Comparison of ENCODE assay signal across 8 cellular contexts in genomic region chr2:218284106-218284811, GRCh38. TPM values are rescaled to one million over a fixed set of nuclear protein-coding genes. Genes with fewer than 3 reads are reported as not detected.
DNase-seq lines count a peak whose midpoint lies in the region; ATAC-seq, FAIRE-seq and TF ChIP-seq lines count a peak whose summit lies in the region.

No MANE protein-coding gene starts in this region.

- peaks cover 62% of the 10 kb centered on the region for H3K4me1 Mint-ChIP-seq in activated CD4-positive, alpha-beta T cell treated with anti-CD3 and anti-CD28 coated beads, Interleukin-2, amount 10 ng/mL, durations not matched to agents 7 days and 5 days

- no peaks in the 10 kb centered on the region for H3K9me3 Mint-ChIP-seq in activated CD4-positive, alpha-beta T cell treated with anti-CD3 and anti-CD28 coated beads, Interleukin-2, amount 10 ng/mL, durations not matched to agents 7 days and 5 days

- peak overlapping the region; percentile 60 for H3K4me3 Mint-ChIP-seq in activated CD4-positive, alpha-beta T cell treated with anti-CD3 and anti-CD28 coated beads, Interleukin-2, amount 10 ng/mL, durations not matched to agents 7 days and 5 days

- peak; percentile 68 for DNase-seq in activated CD4-positive, alpha-beta T cell treated with anti-CD3 and anti-CD28 coated beads, Interleukin-2, amount 10 ng/mL, durations not matched to agents 7 days and 5 days
- DNase-seq in pancreas: peak in 5 of 6 donors; percentile 63 to 76 (median 69)
- no peak for DNase-seq in NCI-H1417 (lab: John Stamatoyannopoulos, UW)
- no peak for DNase-seq in NCI-H2171 (lab: John Stamatoyannopoulos, UW)

- no peak for TF ChIP-seq CTCF in pancreas (IDR thresholded peaks at IDR 0.05)

- H3K27ac Mint-ChIP-seq in activated CD4-positive, alpha-beta T cell treated with anti-CD3 and anti-CD28 coated beads, Interleukin-2, amount 10 ng/mL, durations not matched to agents 7 days and 5 days: peak overlapping the region; percentile 88

- H3K4me3 ChIP-seq in duodenal mucosa (ENCODE audit: low read depth in 1 of 2, low read length in 2 of 2): peak overlapping the region; percentile 54 to 57
- peak overlapping the region in 2 of 4 donors; percentile 8 to 19 for H3K4me3 ChIP-seq in pancreas

- H3K4me1 ChIP-seq in duodenal mucosa (ENCODE audit: control insufficient read depth in 1 of 2, insufficient read depth in 2 of 2, low read length in 2 of 2) (peaks cover 58 to 59% of the 10 kb centered on the region in 2 donors), pancreas (peaks cover 71 to 79% (median 76%) of the 10 kb centered on the region in 3 donors)

- H3K9ac ChIP-seq in duodenal mucosa (ENCODE audit: low read depth in 1 of 2, low read length in 2 of 2): peak overlapping the region; percentile 23 to 48

- H3K27ac ChIP-seq in duodenal mucosa (ENCODE audit: low read depth, low read length) (peak overlapping the region; percentile 61), pancreas (peak overlapping the region; percentile 88 to 100 (median 93))

- H3K27me3 Mint-ChIP-seq in activated CD4-positive, alpha-beta T cell treated with anti-CD3 and anti-CD28 coated beads, Interleukin-2, amount 10 ng/mL, durations not matched to agents 7 days and 5 days: no peaks in the 10 kb centered on the region

- POLR2A ChIA-PET in activated CD4-positive, alpha-beta T cell treated with anti-CD3 and anti-CD28 coated beads, Interleukin-2, amount 10 ng/mL, durations not matched to agents 7 days and 5 days (lab: Charles Lee): no interaction called here

- intact Hi-C loops in pancreas (cut with DNase I): no loop called here

- H3K36me3 ChIP-seq in duodenal mucosa (ENCODE audit: control insufficient read depth in 1 of 2, insufficient read depth in 2 of 2, low read length in 2 of 2): peaks cover 18 to 45% of the 10 kb centered on the region in 2 donors
- peaks cover 0 to 18% (median 9%) of the 10 kb centered on the region in 3 donors for H3K36me3 ChIP-seq in pancreas

- CTCF ChIA-PET in activated CD4-positive, alpha-beta T cell treated with anti-CD3 and anti-CD28 coated beads, Interleukin-2, amount 10 ng/mL, durations not matched to agents 7 days and 5 days (lab: Charles Lee): interaction anchor here (1.1 to 7.8 kb wide), 4 partner anchors 11 to 113 kb away, joined by 4 to 113 read pairs (median 8); partner anchors contain the start of genes AAMP, CATIP and PNKD

- H3K27me3 ChIP-seq in duodenal mucosa (ENCODE audit: control insufficient read depth in 1 of 2, insufficient read depth in 2 of 2, low read length in 2 of 2): no peaks in the 10 kb centered on the region
- H3K27me3 ChIP-seq in pancreas: no peaks in the 10 kb centered on the region

- H3K9me3 ChIP-seq in duodenal mucosa (ENCODE audit: control insufficient read depth in 1 of 2, low read length in 2 of 2) (no peaks in the 10 kb centered on the region), pancreas (no peaks in the 10 kb centered on the region)

- 34 to 38% methylated on average over 16 of the region's 16 CpGs for WGBS in pancreas, 2 donors

- peaks cover 45% of the 10 kb centered on the region for H3K36me3 Mint-ChIP-seq in activated CD4-positive, alpha-beta T cell treated with anti-CD3 and anti-CD28 coated beads, Interleukin-2, amount 10 ng/mL, durations not matched to agents 7 days and 5 days (ENCODE audit: low read depth)

- FAIRE-seq in pancreas (lab: Jason Lieb, UNC): no peak

- ATAC-seq in GM18498 (IDR thresholded peaks at IDR 0.05; ENCODE audit: unreplicated experiment) (peak; percentile 45), HG03103 (IDR thresholded peaks at IDR 0.05; ENCODE audit: low read depth, unreplicated experiment) (peak; percentile 42), pancreas (peak; percentile 7 to 34 (median 19)), GM19397 (IDR thresholded peaks at IDR 0.05; ENCODE audit: unreplicated experiment) (no peak)

RNA-seq across cellular contexts. Expression of gene TMBIM1, which starts 8.0 kb away (rescaled TPM):
- 100 to 1,000 TPM in 1 of 2 experiments, 10 to 100 TPM in 1; 99.3 to 101 TPM for total RNA-seq in activated CD4-positive, alpha-beta T cell treated with anti-CD3 and anti-CD28 coated beads, Interleukin-2, amount 10 ng/mL, durations not matched to agents 7 days and 5 days
- total RNA-seq in pancreas: 100 to 1,000 TPM; 147 to 196 (median 170) TPM
- polyA plus RNA-seq in pancreas: 10 to 100 TPM; 56.6 to 84.1 TPM

RNA-seq across cellular contexts. Expression of gene PNKD, which starts 13.9 kb away (rescaled TPM):
- total RNA-seq in activated CD4-positive, alpha-beta T cell treated with anti-CD3 and anti-CD28 coated beads, Interleukin-2, amount 10 ng/mL, durations not matched to agents 7 days and 5 days: 10 to 100 TPM; 34.0 to 39.1 TPM
- total RNA-seq in pancreas: 10 to 100 TPM; 17.2 to 32.2 (median 21.4) TPM
- polyA plus RNA-seq in pancreas: 10 to 100 TPM; 48.9 to 89.1 TPM

RNA-seq across cellular contexts. Expression of gene AAMP, which starts 14.3 kb away (rescaled TPM):
- total RNA-seq in activated CD4-positive, alpha-beta T cell treated with anti-CD3 and anti-CD28 coated beads, Interleukin-2, amount 10 ng/mL, durations not matched to agents 7 days and 5 days: 10 to 100 TPM; 42.3 to 51.1 TPM
- total RNA-seq in pancreas: 10 to 100 TPM; 34.0 to 51.8 (median 39.8) TPM
- 10 to 100 TPM; 46.8 to 85.5 TPM for polyA plus RNA-seq in pancreas

RNA-seq across cellular contexts. Expression of gene GPBAR1, which starts 23.4 kb away (rescaled TPM):
- total RNA-seq in activated CD4-positive, alpha-beta T cell treated with anti-CD3 and anti-CD28 coated beads, Interleukin-2, amount 10 ng/mL, durations not matched to agents 7 days and 5 days: 1 to 10 TPM; 1.0 to 1.2 TPM
- total RNA-seq in pancreas: 1 to 10 TPM in 3 of 6 donors, under 1 TPM in 3; 0.12 to 1.8 (median 0.76) TPM
- polyA plus RNA-seq in pancreas: 1 to 10 TPM; 2.1 to 2.3 TPM

Comparison
In these comparisons a context has a peak if more than half of its experiments do, and no peak if none do; other contexts are left out.
1. DNase-seq: peak in activated CD4-positive, alpha-beta T cell treated with anti-CD3 and anti-CD28 coated beads, Interleukin-2, amount 10 ng/mL, durations not matched to agents 7 days and 5 days (single experiment) and pancreas (5 of 6); none in NCI-H1417 (0 of 3) and NCI-H2171 (single experiment).